ENCODE assay signal across 1 cellular context in the genomic region with DNA sequence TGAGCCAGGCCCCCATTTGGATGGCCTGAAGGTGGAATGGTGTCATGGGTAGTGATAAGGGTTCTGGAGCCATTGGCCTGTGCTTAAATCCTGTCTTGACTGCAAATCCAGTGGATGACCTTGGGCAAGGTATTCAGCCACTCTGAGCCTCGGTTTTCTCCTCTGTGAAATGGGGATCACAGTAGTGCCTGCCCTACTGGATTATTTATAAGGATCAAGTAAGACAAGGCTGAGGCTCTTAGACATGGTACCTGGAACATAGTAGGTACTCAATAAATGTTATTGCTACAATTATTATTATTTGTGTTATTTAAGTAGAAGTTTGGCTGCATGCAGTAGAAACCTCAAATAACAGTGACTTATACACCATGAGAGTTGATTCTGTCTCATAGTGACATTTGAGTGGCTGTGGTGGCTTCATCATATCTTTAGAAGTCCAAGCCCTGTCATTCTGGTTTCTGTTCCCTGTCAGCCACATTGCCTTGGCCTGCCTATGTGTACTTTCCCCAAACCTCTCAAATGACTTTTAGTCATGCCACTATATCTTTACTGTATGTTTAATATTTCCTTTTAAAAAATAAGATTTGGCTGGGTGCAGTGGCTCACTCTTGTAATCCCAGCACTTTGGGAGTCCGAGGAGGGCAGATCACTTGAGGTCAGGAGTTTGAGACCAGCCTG.
TF ChIP-seq lines count a peak whose summit lies in the region.

No MANE protein-coding gene starts in this region.

TF ChIP-seq in K562, 482 proteins besides CTCF, POLR2A, EP300 and RAD21:
- 0 out of 2 replicates have a peak, but pooled peaks have one; percentile 32 for TF ChIP-seq ADNP (tag; IDR thresholded peaks at IDR 0.05)
- peak; percentile 58 for TF ChIP-seq RBM25 (IDR thresholded peaks at IDR 0.05; ENCODE audit: low read depth, low read length, severe bottlenecking)
- TF ChIP-seq KLF13 (tag; IDR thresholded peaks at IDR 0.05; ENCODE audit: borderline replicate concordance, low read depth): no peak
- no peak for TF ChIP-seq ZBTB7A (IDR thresholded peaks at IDR 0.05; ENCODE audit: borderline replicate concordance, control insufficient read depth, low read depth, low read length)
- TF ChIP-seq, protein P1, sequence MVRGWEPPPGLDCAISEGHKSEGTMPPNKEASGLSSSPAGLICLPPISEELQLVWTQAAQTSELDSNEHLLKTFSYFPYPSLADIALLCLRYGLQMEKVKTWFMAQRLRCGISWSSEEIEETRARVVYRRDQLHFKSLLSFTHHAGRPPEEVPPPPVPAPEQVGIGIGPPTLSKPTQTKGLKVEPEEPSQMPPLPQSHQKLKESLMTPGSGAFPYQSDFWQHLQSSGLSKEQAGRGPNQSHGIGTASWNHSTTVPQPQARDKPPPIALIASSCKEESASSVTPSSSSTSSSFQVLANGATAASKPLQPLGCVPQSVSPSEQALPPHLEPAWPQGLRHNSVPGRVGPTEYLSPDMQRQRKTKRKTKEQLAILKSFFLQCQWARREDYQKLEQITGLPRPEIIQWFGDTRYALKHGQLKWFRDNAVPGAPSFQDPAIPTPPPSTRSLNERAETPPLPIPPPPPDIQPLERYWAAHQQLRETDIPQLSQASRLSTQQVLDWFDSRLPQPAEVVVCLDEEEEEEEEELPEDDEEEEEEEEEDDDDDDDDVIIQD (CRISPR knock-in tag; IDR thresholded peaks at IDR 0.05): no peak
- no peak for TF ChIP-seq SMARCB1 (IDR thresholded peaks at IDR 0.05; ENCODE audit: insufficient read length, low read depth)
- no peak for TF ChIP-seq GTF2E2 (tag; IDR thresholded peaks at IDR 0.05)
- TF ChIP-seq SIRT6 (IDR thresholded peaks at IDR 0.05; ENCODE audit: low read depth, low read length): no peak
- TF ChIP-seq ESRRA (IDR thresholded peaks at IDR 0.05; ENCODE audit: borderline replicate concordance, low read depth): peak; percentile 59
- TF ChIP-seq GATAD2B (IDR thresholded peaks at IDR 0.05; ENCODE audit: borderline replicate concordance): no peak
- TF ChIP-seq ZNF23 (CRISPR knock-in tag; IDR thresholded peaks at IDR 0.05): no peak
- TF ChIP-seq BCOR (IDR thresholded peaks at IDR 0.05): peak; percentile 48; the same call in 1 of the 2 replicates
